In the genomic region with DNA sequence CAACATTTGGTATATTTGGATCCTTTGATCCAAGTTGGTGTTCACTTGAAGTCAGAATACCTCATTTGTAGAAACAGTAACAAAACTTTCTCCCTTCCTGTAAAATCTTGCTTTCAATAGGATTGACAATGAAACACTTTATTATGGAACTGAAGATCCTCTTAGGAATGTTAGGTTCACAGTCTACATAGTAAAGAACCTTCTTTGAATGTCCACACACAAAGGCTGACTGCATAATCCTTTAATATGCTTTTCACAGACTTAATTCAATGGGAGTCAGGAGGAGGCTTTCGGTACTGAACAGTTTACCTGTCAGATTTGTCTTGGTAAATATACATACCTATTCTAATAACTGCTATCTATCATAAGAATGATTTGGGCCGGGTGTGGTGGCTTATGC, we compare ENCODE assay signal across 19 cellular contexts.
DNase-seq lines count a peak whose midpoint lies in the region; ATAC-seq lines count a peak whose summit lies in the region.
"Had no signal": no experiment of that assay in that cellular context is flagged by ENCODE, and none has a peak within 500 bp of the region (broad histone marks: within the 10 kb centered on the region; RNA-seq: fewer than 3 reads in every experiment).

No MANE protein-coding gene starts in this region.

- H2BK15ac ChIP-seq in neuronal stem cell (ENCODE audit: low read length), result no peak overlapping the region

- no peak overlapping the region for H3K4ac ChIP-seq in neuronal stem cell (ENCODE audit: low read length)

- H4K8ac ChIP-seq in neuronal stem cell (ENCODE audit: low read depth, low read length), result no peak overlapping the region

- no peaks in the 10 kb centered on the region for H3K27me3 ChIP-seq in HUES64 (ENCODE audit: insufficient read depth, low read length)
- H3K27me3 ChIP-seq in neuronal stem cell (ENCODE audit: control insufficient read depth in 3 of 3, insufficient read depth in 3 of 3, low read depth in 1 of 3, low read length in 3 of 3), result no peaks in the 10 kb centered on the region

- H3K4me3 ChIP-seq in HUES64 (ENCODE audit: low read length), result no peak overlapping the region
- H3K4me3 ChIP-seq in neuronal stem cell (ENCODE audit: low read length in 2 of 2), result no peak overlapping the region
- H3K4me3 ChIP-seq: A549 had no signal

- peaks cover 16% of the 10 kb centered on the region for H3K9me3 ChIP-seq in HUES64 (ENCODE audit: insufficient read depth, low read depth, low read length)
- peaks cover 4 to 6% of the 10 kb centered on the region in 2 donors for H3K9me3 ChIP-seq in neuronal stem cell (replicated peaks in 1 of 2; ENCODE audit: control insufficient read depth in 2 of 2, insufficient read depth in 1 of 2, low read depth in 1 of 2, low read length in 2 of 2)

- in situ Hi-C loops in SK-MEL-5 (cut with HindIII; ENCODE audit: low pct_unique_long_range_greater_than_20kb, low sequenced_read_pairs), result no loop called here

- no peak overlapping the region for H2BK12ac ChIP-seq in neuronal stem cell (ENCODE audit: low read length)

- H3K4me1 ChIP-seq in HUES64 (ENCODE audit: insufficient read depth, low read length) (peaks cover 5% of the 10 kb centered on the region; the same call in 1 of the 2 replicates), neuronal stem cell (ENCODE audit: control insufficient read depth in 2 of 2, insufficient read depth in 1 of 2, low read depth in 1 of 2, low read length in 2 of 2) (no peaks in the 10 kb centered on the region)

- H2AK5ac ChIP-seq in neuronal stem cell (ENCODE audit: low read depth, low read length), result no peak overlapping the region

- H4K91ac ChIP-seq in neuronal stem cell (ENCODE audit: low read depth, low read length, poor library complexity), result no peak overlapping the region

- H3K23ac ChIP-seq in neuronal stem cell (ENCODE audit: low read depth, low read length, poor library complexity), result no peak overlapping the region

- H3K9ac ChIP-seq in HUES64 (ENCODE audit: low read depth, low read length), result no peak overlapping the region
- H3K9ac ChIP-seq in neuronal stem cell (ENCODE audit: low read depth, low read length, poor library complexity), result no peak overlapping the region

- H3K14ac ChIP-seq in neuronal stem cell (ENCODE audit: low read length), result no peak overlapping the region

- H3K36me3 ChIP-seq in HUES64 (ENCODE audit: insufficient read depth, low read length) (no peaks in the 10 kb centered on the region), neuronal stem cell (replicated peaks in 1 of 2; ENCODE audit: control insufficient read depth in 2 of 2, insufficient read depth in 2 of 2, low read length in 2 of 2) (no peaks in the 10 kb centered on the region)

- H3K79me1 ChIP-seq in neuronal stem cell (ENCODE audit: low read depth, low read length), result no peaks in the 10 kb centered on the region

- no peak overlapping the region for H3K4me2 ChIP-seq in neuronal stem cell (ENCODE audit: insufficient read depth, low read length, poor library complexity, severe bottlenecking)
- H3K4me2 ChIP-seq: A549 had no signal

- no peak overlapping the region for H2AFZ ChIP-seq in neuronal stem cell (ENCODE audit: low read length)

- H3K27ac ChIP-seq in HUES64 (ENCODE audit: low read depth, low read length) (peak overlapping the region; percentile 56; the same call in 1 of the 2 replicates), neuronal stem cell (replicated peaks; ENCODE audit: low read length) (no peak overlapping the region)
- H3K27ac ChIP-seq: 22Rv1, A549, C4-2B, HL-60 had no signal

- DNase-seq in COLO829 (ENCODE audit: low spot score) (peak; percentile 32), SK-MEL-5 (ENCODE audit: low read depth, low spot score) (peak; percentile 38), neuronal stem cell (ENCODE audit: low spot score) (peak; percentile 9), iPS-NIHi7 (ENCODE audit: extremely low spot score) (no peak)
- DNase-seq in central memory CD4-positive, alpha-beta T cell, result no peak
- DNase-seq: AML-193; CD4-positive, alpha-beta T cell; DMS153; DMS79; GDM1; HCEC 1CT; KBM-7 had no signal

- H2BK120ac ChIP-seq in neuronal stem cell (ENCODE audit: low read depth, low read length), result no peak overlapping the region

- no peak overlapping the region for H3K18ac ChIP-seq in neuronal stem cell (ENCODE audit: low read length)

- WGBS in HUES64, result 78% methylated on average over 2 of the region's 2 CpGs
- no CpG with 5 or more reads among the region's 2 CpGs for WGBS in neuronal stem cell (ENCODE audit: extremely low coverage in 2 of 2, insufficient read length in 2 of 2, insufficient replicate concordance in 1 of 2), 2 donors

- ATAC-seq in GM18870 (IDR thresholded peaks at IDR 0.05; ENCODE audit: unreplicated experiment), result no peak
- ATAC-seq: A549, HepG2 had no signal

- H2BK5ac ChIP-seq in neuronal stem cell (ENCODE audit: low read length), result no peak overlapping the region

Comparison
In these comparisons a context has a peak if more than half of its experiments do, and no peak if none do; other contexts are left out.
1. DNase-seq: peak in COLO829 (single experiment), SK-MEL-5 (single experiment) and neuronal stem cell (single experiment); none in iPS-NIHi7 (single experiment) and central memory CD4-positive, alpha-beta T cell (single experiment).